In genomic region chr13:43319617-43320444, GRCh38 we compare ENCODE assay signal across 24 cellular contexts.
DNase-seq lines count a peak whose midpoint lies in the region; ATAC-seq, FAIRE-seq and TF ChIP-seq lines count a peak whose summit lies in the region.
"Had no signal": no experiment of that assay in that cellular context is flagged by ENCODE, and none has a peak within 500 bp of the region (broad histone marks: within the 10 kb centered on the region; RNA-seq: fewer than 3 reads in every experiment).

No MANE protein-coding gene starts in this region.

- TF ChIP-seq POLR2A in sigmoid colon (IDR thresholded peaks at IDR 0.05): no peak

- no peak for DNase-seq in sigmoid colon
- no peak for DNase-seq in head of caudate nucleus
- DNase-seq in GM19239 (ENCODE audit: insufficient read length, low spot score): no peak
- DNase-seq in NCI-H774 (lab: John Stamatoyannopoulos, UW): no peak
- DNase-seq: ACHN; activated CD4-positive, alpha-beta T cell treated with anti-CD3 and anti-CD28 coated beads, Interleukin-2, amount 10 ng/mL, durations not matched to agents 7 days and 5 days; activated CD8-positive, alpha-beta memory T cell treated with anti-CD3 and anti-CD28 coated beads, Interleukin-2, amount 10 ng/mL, durations not matched to agents 7 days and 5 days; activated naive CD4-positive, alpha-beta T cell treated with anti-CD3 and anti-CD28 coated beads, Interleukin-2, amount 50 U/mL, for 16 hours; anterior cingulate cortex; DMS79 treated with DMSO at 0.1 percent for 48 hours; left ventricle myocardium superior; NCI-H1092; NCI-H2029; nucleus accumbens; stimulated activated CD4-positive, alpha-beta T cell treated with anti-CD3 and anti-CD28 coated beads, Interleukin-4, amount 100 ng/mL, for 1 hour; T-helper 9 cell; testis; WERI-Rb-1 had no signal

- H3K4me1 ChIP-seq in HUES64 (ENCODE audit: insufficient read depth, low read length): peaks cover 50% of the 10 kb centered on the region
- peaks cover 12% of the 10 kb centered on the region for H3K4me1 ChIP-seq in ectodermal cell (ENCODE audit: control insufficient read depth, insufficient read depth, low read length)
- peaks cover 3 to 34% (median 18%) of the 10 kb centered on the region in 4 donors for H3K4me1 ChIP-seq in liver (ENCODE audit: control insufficient read depth in 4 of 4, insufficient read depth in 4 of 4, low read length in 3 of 4)
- peaks cover 0 to 23% (median 19%) of the 10 kb centered on the region in 4 donors for H3K4me1 ChIP-seq in sigmoid colon

- ATAC-seq in HG03521 (IDR thresholded peaks at IDR 0.05; ENCODE audit: unreplicated experiment): no peak
- ATAC-seq: activated CD8-positive, alpha-beta memory T cell treated with anti-CD3 and anti-CD28 coated beads, Interleukin-2, amount 10 ng/mL, durations not matched to agents 7 days and 5 days; left ventricle myocardium superior; stimulated activated memory B cell treated with anti-CD40 and anti-IgM and Interleukin-4, amounts not matched to agents 10 μg/mL and 1 μg/mL and 100 μg/mL, for 72 hours had no signal

- H3K27ac ChIP-seq in HUES64 (ENCODE audit: low read depth, low read length) (peak overlapping the region; percentile 48), ectodermal cell (ENCODE audit: insufficient read depth, low read depth, low read length, poor library complexity, severe bottlenecking) (peak overlapping the region; percentile 57), liver (ENCODE audit: low read depth in 1 of 2, low read length in 2 of 2) (no peak overlapping the region), sigmoid colon (peak overlapping the region; percentile 32 to 67 (median 52))
- H3K27ac ChIP-seq: BLaER1, testis, WERI-Rb-1 had no signal

- peak; percentile 28 to 50 for TF ChIP-seq RAD21 in liver (IDR thresholded peaks at IDR 0.05)

- H3K4me3 ChIP-seq in HUES64 (ENCODE audit: low read length): no peak overlapping the region
- H3K4me3 ChIP-seq in ectodermal cell (ENCODE audit: insufficient read depth, low read depth, low read length): no peak overlapping the region
- H3K4me3 ChIP-seq in liver (ENCODE audit: low read depth in 1 of 3, low read length in 3 of 3): no peak overlapping the region
- H3K4me3 ChIP-seq in sigmoid colon: no peak overlapping the region
- H3K4me3 ChIP-seq: BLaER1, testis had no signal

- intact Hi-C loops in sigmoid colon (cut with DNase I) (no loop called here), head of caudate nucleus (cut with DNase I) (no loop called here)

- no peak for FAIRE-seq in GM19239 (lab: Jason Lieb, UNC)

- no peak for TF ChIP-seq EP300 in sigmoid colon (IDR thresholded peaks at IDR 0.05)

- H3K27me3 ChIP-seq in HUES64 (ENCODE audit: insufficient read depth, low read length): no peaks in the 10 kb centered on the region
- H3K27me3 ChIP-seq in ectodermal cell (ENCODE audit: control insufficient read depth, insufficient read depth, low read length, poor library complexity, severe bottlenecking): no peaks in the 10 kb centered on the region
- H3K27me3 ChIP-seq in liver (ENCODE audit: control insufficient read depth in 4 of 4, insufficient read depth in 4 of 4, low read length in 3 of 4): no peaks in the 10 kb centered on the region
- no peaks in the 10 kb centered on the region for H3K27me3 ChIP-seq in sigmoid colon
- H3K27me3 ChIP-seq: BLaER1, testis had no signal

- H3K36me3 ChIP-seq in HUES64 (ENCODE audit: insufficient read depth, low read length) (no peaks in the 10 kb centered on the region), ectodermal cell (ENCODE audit: control insufficient read depth, insufficient read depth, low read length) (no peaks in the 10 kb centered on the region), liver (ENCODE audit: control insufficient read depth in 4 of 4, insufficient read depth in 3 of 4, low read depth in 1 of 4, low read length in 3 of 4) (no peaks in the 10 kb centered on the region), sigmoid colon (peaks cover 0 to 12% (median 0%) of the 10 kb centered on the region in 4 donors)
- H3K36me3 ChIP-seq: BLaER1, WERI-Rb-1 had no signal

- TF ChIP-seq CTCF in liver (IDR thresholded peaks at IDR 0.05; ENCODE audit: low read depth, low read length, missing input control) (no peak), sigmoid colon (IDR thresholded peaks at IDR 0.05) (no peak)

- H3K9ac ChIP-seq in HUES64 (ENCODE audit: low read depth, low read length) (no peak overlapping the region), liver (ENCODE audit: low read depth in 1 of 2, low read length in 2 of 2) (no peak overlapping the region)
- H3K9ac ChIP-seq: BLaER1 had no signal

- WGBS in HUES64: 46% methylated on average over 10 of the region's 10 CpGs
- 25 to 28% methylated on average over 10 of the region's 10 CpGs for WGBS in ectodermal cell, 2 experiments
- 49% methylated on average over 10 of the region's 10 CpGs for WGBS in liver
- 74 to 80% methylated on average over 10 of the region's 10 CpGs for WGBS in sigmoid colon, 2 donors

- H3K9me3 ChIP-seq in HUES64 (ENCODE audit: insufficient read depth, low read depth, low read length) (no peaks in the 10 kb centered on the region), ectodermal cell (ENCODE audit: control insufficient read depth, low read length) (no peaks in the 10 kb centered on the region), liver (ENCODE audit: control insufficient read depth in 4 of 4, low read length in 3 of 4) (no peaks in the 10 kb centered on the region), sigmoid colon (no peaks in the 10 kb centered on the region)
- H3K9me3 ChIP-seq: BLaER1, testis had no signal

TF ChIP-seq in liver, 16 proteins besides CTCF, POLR2A, EP300 and RAD21:
- TF ChIP-seq GABPA (IDR thresholded peaks at IDR 0.05 in 1 of 2, conservative IDR thresholded peaks at IDR 0.05 in 1 of 2) (no peak), NR2F2 (IDR thresholded peaks at IDR 0.05) (peak; percentile 31), ATF3 (IDR thresholded peaks at IDR 0.05) (no peak), SP1 (IDR thresholded peaks at IDR 0.05) (peak; percentile 82), ZBTB33 (IDR thresholded peaks at IDR 0.05) (no peak), FOXA1 (IDR thresholded peaks at IDR 0.05) (no peak), HNF4G (IDR thresholded peaks at IDR 0.05) (peak; percentile 85), RXRA (IDR thresholded peaks at IDR 0.05) (peak; percentile 88 to 94), JUND (IDR thresholded peaks at IDR 0.05) (peak; percentile 44 to 74), REST (IDR thresholded peaks at IDR 0.05) (no peak), HNF4A (conservative IDR thresholded peaks at IDR 0.05) (peak; percentile 95 to 97), EGR1 (IDR thresholded peaks at IDR 0.05; ENCODE audit: low read depth in 2 of 2) (no peak), YY1 (IDR thresholded peaks at IDR 0.05) (no peak), FOXA2 (IDR thresholded peaks at IDR 0.05) (no peak), TAF1 (conservative IDR thresholded peaks at IDR 0.05) (no peak), MAX (IDR thresholded peaks at IDR 0.05) (no peak)

Comparison
In these comparisons a context has a peak if more than half of its experiments do, and no peak if none do; other contexts are left out.
1. H3K27ac ChIP-seq: peak in HUES64 (single experiment), ectodermal cell (single experiment) and sigmoid colon (4 of 4); none in liver (0 of 2).